ENCODE assay signal across 21 cellular contexts in the genomic region with DNA sequence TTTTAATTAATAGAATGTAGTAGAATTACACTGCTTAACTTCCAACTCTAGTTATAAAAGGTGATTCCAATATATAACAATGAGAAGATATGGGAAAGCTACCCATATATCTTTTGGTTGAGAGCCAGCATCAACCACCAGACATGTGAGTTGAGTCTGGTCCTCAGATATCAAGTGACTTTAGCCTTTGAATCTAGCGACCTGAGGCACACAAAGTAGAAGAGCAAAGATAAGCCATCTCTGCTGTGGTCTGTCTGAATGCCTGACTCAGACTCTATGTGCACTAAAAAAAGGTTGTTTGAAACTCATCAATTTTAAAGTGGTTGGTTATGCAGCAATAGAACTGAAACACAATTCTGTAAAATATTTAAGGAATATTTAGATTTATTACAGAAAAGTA.
"Had no signal": no experiment of that assay in that cellular context is flagged by ENCODE, and none has a peak within 500 bp of the region (broad histone marks: within the 10 kb centered on the region; RNA-seq: fewer than 3 reads in every experiment).

No MANE protein-coding gene starts in this region.

- H3K79me2 ChIP-seq: hepatocyte had no signal

- H3K4me2 ChIP-seq: hepatocyte had no signal

- H3K36me3 ChIP-seq: esophagus muscularis mucosa, right atrium auricular region, tibial nerve, vagina had no signal

- H3K9me3 ChIP-seq: body of pancreas, esophagus muscularis mucosa, right atrium auricular region, tibial nerve, vagina had no signal

- H3K4me3 ChIP-seq: body of pancreas, coronary artery, esophagus muscularis mucosa, hepatocyte, right atrium auricular region, skin epidermis, tibial nerve, vagina had no signal

- ATAC-seq: activated CD8-positive, alpha-beta T cell treated with anti-CD3 and anti-CD28 coated beads, Interleukin-2, amount 10 ng/mL, durations not matched to agents 7 days and 5 days; activated naive CD4-positive, alpha-beta T cell treated with anti-CD3 and anti-CD28 coated beads, Interleukin-2, amount 50 U/mL, for 72 hours; activated T-cell treated with anti-CD3 and anti-CD28 coated beads, Interleukin-2, amount 50 U/mL, for 72 hours; body of pancreas; left ventricle myocardium superior; natural killer cell treated with Interleukin-12 subunit alpha and Interleukin-12 subunit beta and Interleukin-15 and Interleukin-18, amount 100 ng/mL, for 72 hours had no signal

- H3K27ac ChIP-seq: body of pancreas, coronary artery, esophagus muscularis mucosa, hepatocyte, right atrium auricular region, skin epidermis, tibial nerve, vagina had no signal

- DNase-seq: activated CD4-positive, alpha-beta T cell treated with anti-CD3 and anti-CD28 coated beads, Interleukin-2, amount 10 ng/mL, durations not matched to agents 24 days and 14 days; activated CD4-positive, CD25-positive, alpha-beta regulatory T cell; activated CD8-positive, alpha-beta memory T cell treated with anti-CD3 and anti-CD28 coated beads, Interleukin-2, amount 50 U/mL, for 4 hours; activated CD8-positive, alpha-beta T cell treated with anti-CD3 and anti-CD28 coated beads, Interleukin-2, amount 10 ng/mL, durations not matched to agents 7 days and 5 days; activated gamma-delta T cell; activated T-cell treated with anti-CD3 and anti-CD28 coated beads, Interleukin-2, amount 50 U/mL, for 72 hours; body of pancreas; central memory CD4-positive, alpha-beta T cell; left ventricle myocardium superior; mesendoderm; stimulated activated CD4-positive, alpha-beta T cell treated with anti-CD3 and anti-CD28 coated beads, Interleukin-4, amount 100 ng/mL, for 24 hours; stimulated activated naive CD4-positive, alpha-beta T cell had no signal

- H3K4me1 ChIP-seq: esophagus muscularis mucosa, right atrium auricular region, tibial nerve, vagina had no signal

- H3K27me3 ChIP-seq: body of pancreas, esophagus muscularis mucosa, hepatocyte, right atrium auricular region, tibial nerve, vagina had no signal

- H2AFZ ChIP-seq: hepatocyte had no signal
